Comparison of ENCODE assay signal across 15 cellular contexts in the genomic region with DNA sequence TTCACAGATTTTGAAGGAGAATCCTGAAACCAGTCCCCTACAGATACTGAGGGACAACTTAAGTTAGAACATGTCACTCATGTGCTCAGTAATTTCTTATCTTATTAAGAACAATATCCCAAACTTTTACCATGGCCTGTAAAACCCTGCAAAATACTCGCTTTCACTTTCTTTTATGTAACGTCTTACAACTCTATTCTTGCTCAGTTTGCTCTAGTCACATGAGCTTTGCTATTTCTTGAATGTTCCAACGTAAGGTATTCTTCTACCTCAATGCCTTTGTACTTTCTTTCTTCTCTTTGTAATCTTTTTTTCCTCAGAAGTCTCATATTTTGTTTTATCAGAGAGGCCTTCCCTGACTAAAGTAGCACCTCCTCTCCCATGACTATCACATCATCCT. TPM values are rescaled to one million over a fixed set of nuclear protein-coding genes. Genes with fewer than 3 reads are reported as not detected.
DNase-seq lines count a peak whose midpoint lies in the region; ATAC-seq and TF ChIP-seq lines count a peak whose summit lies in the region.
"Had no signal": no experiment of that assay in that cellular context is flagged by ENCODE, and none has a peak within 500 bp of the region (broad histone marks: within the 10 kb centered on the region; RNA-seq: fewer than 3 reads in every experiment).

No MANE protein-coding gene starts in this region.

- intact Hi-C loops in CD8-positive, alpha-beta T cell (cut with DNase I, micrococcal nuclease): no loop called here

- CTCF ChIA-PET in CD8-positive, alpha-beta T cell (lab: Charles Lee): no interaction called here

- no peak overlapping the region for H3K4me3 ChIP-seq in CD8-positive, alpha-beta T cell (ENCODE audit: low read depth, low read length)
- H3K4me3 ChIP-seq: breast epithelium, SJSA1 had no signal

- peak overlapping the region; percentile 78 for H3K27ac Mint-ChIP-seq in CD8-positive, alpha-beta T cell
- peak overlapping the region; percentile 13 to 17 for H3K27ac Mint-ChIP-seq in activated naive CD4-positive, alpha-beta T cell treated with anti-CD3 and anti-CD28 coated beads, Interleukin-2, amount 50 U/mL, for 72 hours
- no peak overlapping the region for H3K27ac Mint-ChIP-seq in progenitor cell of endocrine pancreas

- H3K4me3 Mint-ChIP-seq in CD8-positive, alpha-beta T cell: peak overlapping the region; percentile 63
- H3K4me3 Mint-ChIP-seq in progenitor cell of endocrine pancreas (ENCODE audit: low read depth): no peak overlapping the region

- no peak for TF ChIP-seq CTCF in CD8-positive, alpha-beta T cell (IDR thresholded peaks at IDR 0.05)
- no peak for TF ChIP-seq CTCF in progenitor cell of endocrine pancreas (IDR thresholded peaks at IDR 0.05; ENCODE audit: unreplicated experiment)

- ATAC-seq in CD8-positive, alpha-beta T cell: no peak
- ATAC-seq in GM19043 (IDR thresholded peaks at IDR 0.05; ENCODE audit: low read depth, unreplicated experiment) (peak; percentile 55), HG02885 (IDR thresholded peaks at IDR 0.05; ENCODE audit: poor library complexity, unreplicated experiment) (peak; percentile 73), GM21526 (IDR thresholded peaks at IDR 0.05; ENCODE audit: low FRiP score, unreplicated experiment) (no peak)
- no peak for ATAC-seq in activated naive CD4-positive, alpha-beta T cell treated with anti-CD3 and anti-CD28 coated beads, Interleukin-2, amount 50 U/mL, for 72 hours

- no peaks in the 10 kb centered on the region for H3K27me3 ChIP-seq in CD8-positive, alpha-beta T cell (ENCODE audit: insufficient read depth, low read length)
- H3K27me3 ChIP-seq: breast epithelium, SJSA1 had no signal

- POLR2A ChIA-PET in CD8-positive, alpha-beta T cell (lab: Charles Lee): no interaction called here

- peaks cover 19% of the 10 kb centered on the region for H3K36me3 Mint-ChIP-seq in CD8-positive, alpha-beta T cell
- H3K36me3 Mint-ChIP-seq in activated naive CD4-positive, alpha-beta T cell treated with anti-CD3 and anti-CD28 coated beads, Interleukin-2, amount 50 U/mL, for 72 hours: no peaks in the 10 kb centered on the region
- peaks cover 2% of the 10 kb centered on the region for H3K36me3 Mint-ChIP-seq in progenitor cell of endocrine pancreas (ENCODE audit: insufficient read depth)

- H3K4me1 Mint-ChIP-seq in CD8-positive, alpha-beta T cell (ENCODE audit: low read depth): peaks cover 7% of the 10 kb centered on the region
- no peaks in the 10 kb centered on the region for H3K4me1 Mint-ChIP-seq in progenitor cell of endocrine pancreas (ENCODE audit: low read depth)

- DNase-seq in CD8-positive, alpha-beta T cell: no peak
- DNase-seq in activated naive CD4-positive, alpha-beta T cell treated with anti-CD3 and anti-CD28 coated beads, Interleukin-2, amount 50 U/mL, for 72 hours (ENCODE audit: low spot score in 2 of 2): no peak
- DNase-seq in mesenteric fat pad (ENCODE audit: low spot score): no peak
- DNase-seq in progenitor cell of endocrine pancreas (ENCODE audit: low spot score, unreplicated experiment): no peak
- DNase-seq in NK-92 (lab: John Stamatoyannopoulos, UW; ENCODE audit: unreplicated experiment): no peak
- DNase-seq: activated CD4-positive, alpha-beta T cell treated with anti-CD3 and anti-CD28 coated beads, Interleukin-2, amount 50 U/mL, for 4 hours; COR-L47; IMR-90; NCI-H226; stimulated activated CD4-positive, alpha-beta T cell treated with anti-CD3 and anti-CD28 coated beads, Interleukin-12 subunit alpha, Interleukin-12 subunit beta, amount 100 ng/mL, for 4 hours had no signal

- H3K9me3 ChIP-seq in CD8-positive, alpha-beta T cell (ENCODE audit: low read length): no peaks in the 10 kb centered on the region
- H3K9me3 ChIP-seq: breast epithelium, SJSA1 had no signal

- H3K4me1 ChIP-seq in CD8-positive, alpha-beta T cell (ENCODE audit: insufficient read depth, low read length): peaks cover 6% of the 10 kb centered on the region
- H3K4me1 ChIP-seq: breast epithelium, SJSA1 had no signal

- H3K27me3 Mint-ChIP-seq in CD8-positive, alpha-beta T cell (ENCODE audit: low read depth): no peaks in the 10 kb centered on the region
- no peaks in the 10 kb centered on the region for H3K27me3 Mint-ChIP-seq in progenitor cell of endocrine pancreas

- no peaks in the 10 kb centered on the region for H3K9me3 Mint-ChIP-seq in CD8-positive, alpha-beta T cell
- H3K9me3 Mint-ChIP-seq in activated naive CD4-positive, alpha-beta T cell treated with anti-CD3 and anti-CD28 coated beads, Interleukin-2, amount 50 U/mL, for 72 hours: no peaks in the 10 kb centered on the region
- no peaks in the 10 kb centered on the region for H3K9me3 Mint-ChIP-seq in progenitor cell of endocrine pancreas (ENCODE audit: low read depth)

- no peak overlapping the region for H3K27ac ChIP-seq in CD8-positive, alpha-beta T cell (ENCODE audit: low read depth, low read length)
- H3K27ac ChIP-seq: breast epithelium, SJSA1 had no signal

- no peaks in the 10 kb centered on the region for H3K36me3 ChIP-seq in CD8-positive, alpha-beta T cell (ENCODE audit: insufficient read depth, low read length)
- H3K36me3 ChIP-seq: breast epithelium, SJSA1 had no signal

RNA-seq across cellular contexts. Expression of a gene that starts 14.1 kb away (rescaled TPM):
- 10 to 100 TPM in 1 of 2 experiments, 1 to 10 TPM in 1; 9.5 to 14.1 TPM for total RNA-seq in CD8-positive, alpha-beta T cell
- 10 to 100 TPM; 16.7 to 27.5 TPM for total RNA-seq in activated naive CD4-positive, alpha-beta T cell treated with anti-CD3 and anti-CD28 coated beads, Interleukin-2, amount 50 U/mL, for 72 hours
- total RNA-seq in mesenteric fat pad: 12.3 TPM
- 18.8 and 19.3 TPM in 2 replicates for total RNA-seq in progenitor cell of endocrine pancreas

RNA-seq across cellular contexts. Expression of a gene that starts 46.1 kb away (rescaled TPM):
- not detected for total RNA-seq in CD8-positive, alpha-beta T cell
- total RNA-seq in activated naive CD4-positive, alpha-beta T cell treated with anti-CD3 and anti-CD28 coated beads, Interleukin-2, amount 50 U/mL, for 72 hours: under 1 TPM in 1 of 2 donors, not detected in 1; 0.54 TPM
- total RNA-seq in mesenteric fat pad: not detected
- 0.82 and 2.2 TPM in 2 replicates for total RNA-seq in progenitor cell of endocrine pancreas
- total RNA-seq: breast epithelium, IMR-90, SJSA1 had no signal

Comparison
In these comparisons a context has a peak if more than half of its experiments do, and no peak if none do; other contexts are left out.
1. ATAC-seq: peak in GM19043 (single experiment) and HG02885 (single experiment); none in CD8-positive, alpha-beta T cell (single experiment), activated naive CD4-positive, alpha-beta T cell treated with anti-CD3 and anti-CD28 coated beads, Interleukin-2, amount 50 U/mL, for 72 hours (0 of 2) and GM21526 (single experiment).